In genomic region chr18:74291771-74292540, GRCh38 we compare ENCODE assay signal across 8 cellular contexts. TPM values are rescaled to one million over a fixed set of nuclear protein-coding genes. Genes with fewer than 3 reads are reported as not detected.
A peak's percentile ranks its signal among the peaks of the same experiment; 100 is the strongest.
DNase-seq lines count a peak whose midpoint lies in the region; ATAC-seq, FAIRE-seq and TF ChIP-seq lines count a peak whose summit lies in the region.

Gene CYB5A (minus strand): TSS chr18:74291963. CDS start chr18:74291875, 88 bp downstream.

- TF ChIP-seq CTCF in brain (conservative IDR thresholded peaks at IDR 0.05) (peak in 1 of 2 experiments; percentile 40), gastrocnemius medialis (IDR thresholded peaks at IDR 0.05 in 4 of 5, conservative IDR thresholded peaks at IDR 0.05 in 1 of 5) (no peak)

- WGBS in iPS DF 6.9 (ENCODE audit: insufficient coverage, insufficient read length): no CpG with 5 or more reads among the region's 68 CpGs

- H3K4me1 Mint-ChIP-seq in brain: peaks cover 34% of the 10 kb centered on the region

- H3K9me3 Mint-ChIP-seq in brain: no peaks in the 10 kb centered on the region

- peak within 1 kb of the TSS; percentile 89 to 97 (median 94) for H3K27ac Mint-ChIP-seq in brain

- no peaks in the 10 kb centered on the region for H3K9me3 ChIP-seq in iPS DF 6.9 (ENCODE audit: control insufficient read depth, insufficient read depth, low read length)
- no peaks in the 10 kb centered on the region for H3K9me3 ChIP-seq in gastrocnemius medialis

- H3K4me1 ChIP-seq in iPS DF 6.9 (ENCODE audit: control insufficient read depth, insufficient read depth, low read length): 0 out of 2 replicates have a peak, but pooled peaks cover 4% of the 10 kb centered on the region
- peaks cover 2 to 10% of the 10 kb centered on the region in 2 donors for H3K4me1 ChIP-seq in gastrocnemius medialis

- TF ChIP-seq POLR2A in GM15510 (IDR thresholded peaks at IDR 0.05; ENCODE audit: borderline replicate concordance, extremely low read depth, insufficient read length) (peak; percentile 44), gastrocnemius medialis (IDR thresholded peaks at IDR 0.05) (no peak)

- H3K4me3 ChIP-seq in iPS DF 6.9 (ENCODE audit: low read length) (peak within 1 kb of the TSS; percentile 78), gastrocnemius medialis (peak within 1 kb of the TSS; percentile 75 to 96 (median 94))

- no peaks in the 10 kb centered on the region for H3K36me3 Mint-ChIP-seq in brain

- H3K27me3 Mint-ChIP-seq in brain: peaks cover 4% of the 10 kb centered on the region

- in situ Hi-C loops in gastrocnemius medialis (cut with MboI; ENCODE audit: low sequenced_read_pairs in 4 of 4): no loop called here
- in situ Hi-C loops in KBM-7 (cut with MboI; ENCODE audit: low pct_unique_long_range_greater_than_20kb, low sequenced_read_pairs): no loop called here

- FAIRE-seq in TTC549 (lab: Jason Lieb, UNC): peak; percentile 82

- H3K36me3 ChIP-seq in iPS DF 6.9 (ENCODE audit: control insufficient read depth, insufficient read depth, low read length) (no peaks in the 10 kb centered on the region), gastrocnemius medialis (no peaks in the 10 kb centered on the region)

- H3K27ac ChIP-seq in iPS DF 6.9 (ENCODE audit: low read length) (no peak within 1 kb of the TSS), gastrocnemius medialis (peak within 1 kb of the TSS; percentile 57 to 83 (median 70))

- ATAC-seq in HG02885 (IDR thresholded peaks at IDR 0.05; ENCODE audit: poor library complexity, unreplicated experiment) (peak; percentile 99), gastrocnemius medialis (peak; percentile 99 to 100)

- DNase-seq in NCI-H1930 (lab: John Stamatoyannopoulos, UW) (peak; percentile 96 to 98), iPS DF 6.9 (ENCODE audit: low read depth, low spot score) (peak; percentile 90), gastrocnemius medialis (peak; percentile 97 to 98), KBM-7 (no peak)

- intact Hi-C loops in gastrocnemius medialis (cut with DNase I; ENCODE audit: low total_unique reads): loop anchor here (1.0 to 10.0 kb wide), 4 partner anchors 143 to 913 kb away; partner anchors contain the start of genes CNDP2, PTGR3, TIMM21 and ZNF407

- no peaks in the 10 kb centered on the region for H3K27me3 ChIP-seq in iPS DF 6.9 (ENCODE audit: control insufficient read depth, insufficient read depth, low read length)
- H3K27me3 ChIP-seq in gastrocnemius medialis: no peaks in the 10 kb centered on the region

- no peak within 1 kb of the TSS for H3K4me3 Mint-ChIP-seq in brain

RNA-seq across cellular contexts. Expression of gene CYB5A, which starts in this region (rescaled TPM):
- polyA plus RNA-seq in brain (ENCODE audit: insufficient read depth, low read depth, low replicate concordance): 243 TPM
- total RNA-seq in gastrocnemius medialis: 10 to 100 TPM; 21.4 to 29.4 (median 23.4) TPM
